22 cellular contexts compared by ENCODE assay signal in the genomic region with DNA sequence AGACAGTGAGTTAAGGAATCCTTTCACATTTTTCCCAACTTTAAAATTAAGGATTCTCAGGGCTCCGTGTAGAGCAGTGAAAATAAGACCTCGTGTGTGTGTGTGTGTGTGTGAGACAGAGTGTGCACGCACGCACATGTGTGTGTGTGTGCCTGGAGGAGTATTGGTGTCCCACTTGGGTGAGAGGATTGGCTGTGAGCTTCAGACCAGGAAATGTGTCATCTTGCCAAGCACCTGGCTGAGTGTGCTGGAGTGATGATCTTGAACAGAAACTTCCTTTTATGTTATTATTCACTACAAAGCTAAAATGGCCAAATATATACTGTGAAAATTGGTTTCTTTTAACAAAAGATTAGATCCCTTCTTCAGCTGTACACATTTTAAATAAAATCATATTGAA. TPM values are rescaled to one million over a fixed set of nuclear protein-coding genes. Genes with fewer than 3 reads are reported as not detected.
DNase-seq lines count a peak whose midpoint lies in the region; ATAC-seq, FAIRE-seq and TF ChIP-seq lines count a peak whose summit lies in the region.
"Had no signal": no experiment of that assay in that cellular context is flagged by ENCODE, and none has a peak within 500 bp of the region (broad histone marks: within the 10 kb centered on the region; RNA-seq: fewer than 3 reads in every experiment).

No MANE protein-coding gene starts in this region.

- CTCF ChIA-PET in GM12878 (lab: Yijun Ruan, JAX) = no interaction called here

- no peaks in the 10 kb centered on the region for H3K36me3 ChIP-seq in GM12878 (ENCODE audit: control insufficient read depth in 2 of 2, insufficient read depth in 2 of 2, low read length in 1 of 2)

- RAD21 ChIA-PET in GM12878 (lab: Charles Lee; ENCODE audit: unreplicated experiment) = no interaction called here

- H3K27me3 ChIP-seq in GM12878 (replicated peaks in 1 of 2; ENCODE audit: control insufficient read depth in 2 of 2, insufficient read depth in 2 of 2, low read length in 1 of 2) (no peaks in the 10 kb centered on the region), foreskin keratinocyte (no peaks in the 10 kb centered on the region)

- WGBS in GM12878 (ENCODE audit: insufficient coverage, insufficient replicate concordance, low lambda C conversion rate, missing lambda C conversion rate) = 21% methylated on average over 4 of the region's 4 CpGs

- SMC1A ChIA-PET in GM12878 (lab: Charles Lee; ENCODE audit: uncharacterized antibody, unreplicated experiment) = no interaction called here

- no peaks in the 10 kb centered on the region for H4K20me1 ChIP-seq in GM12878 (ENCODE audit: control insufficient read depth, insufficient read depth)

- no peak overlapping the region for H3K27ac ChIP-seq in GM12878 (ENCODE audit: control insufficient read depth, insufficient read depth)
- H3K27ac ChIP-seq in foreskin keratinocyte = no peak overlapping the region
- H3K27ac ChIP-seq: 22Rv1, A549, C4-2B, HL-60 had no signal

- H3K9me3 Mint-ChIP-seq in activated T-cell treated with anti-CD3 and anti-CD28 coated beads, Interleukin-2, amount 50 U/mL, for 4 hours = no peaks in the 10 kb centered on the region
- H3K9me3 Mint-ChIP-seq: CD4-positive, alpha-beta T cell; GM23338 had no signal

- TF ChIP-seq RAD21 in GM12878 (IDR thresholded peaks at IDR 0.05; ENCODE audit: insufficient read depth, low read depth, low read length) = no peak

- H3K4me1 Mint-ChIP-seq in activated T-cell treated with anti-CD3 and anti-CD28 coated beads, Interleukin-2, amount 50 U/mL, for 4 hours (ENCODE audit: low read depth) = peaks cover 15% of the 10 kb centered on the region

- TF ChIP-seq POLR2A in GM12878 (IDR thresholded peaks at IDR 0.05; ENCODE audit: low read depth, low read length) = no peak

- ATAC-seq in GM12878 (no peak), foreskin keratinocyte (peak; percentile 70)
- ATAC-seq in activated T-cell treated with anti-CD3 and anti-CD28 coated beads, Interleukin-2, amount 50 U/mL, for 4 hours = no peak
- ATAC-seq: A549, GM23338 had no signal

- H3K4me3 Mint-ChIP-seq in activated T-cell treated with anti-CD3 and anti-CD28 coated beads, Interleukin-2, amount 50 U/mL, for 4 hours = no peak overlapping the region
- H3K4me3 Mint-ChIP-seq: CD4-positive, alpha-beta T cell; GM23338 had no signal

- intact Hi-C loops in GM12878 (cut with micrococcal nuclease; ENCODE audit: unreplicated experiment) = no loop called here

- H3K79me2 ChIP-seq in GM12878 (ENCODE audit: control insufficient read depth, insufficient read depth, low read length) = no peaks in the 10 kb centered on the region

- H3K4me2 ChIP-seq in GM12878 (ENCODE audit: control insufficient read depth, insufficient read depth) = no peak overlapping the region
- H3K4me2 ChIP-seq: A549, GM23338 had no signal

- H3K9ac ChIP-seq in GM12878 (ENCODE audit: control insufficient read depth, insufficient read depth, low read length) = no peak overlapping the region

- H3K4me1 ChIP-seq in GM12878 (ENCODE audit: control insufficient read depth, insufficient read depth, low read length) (peaks cover 3% of the 10 kb centered on the region; the same call in 1 of the 2 replicates), foreskin keratinocyte (peaks cover 12% of the 10 kb centered on the region)
- H3K4me1 ChIP-seq: A549, Caco-2 had no signal

- TF ChIP-seq EP300 in GM12878 (IDR thresholded peaks at IDR 0.05; ENCODE audit: borderline replicate concordance in 1 of 2, control insufficient read depth in 1 of 2, low read depth in 2 of 2, low read length in 2 of 2) = no peak

- H3K4me3 ChIP-seq in GM12865 (ENCODE audit: low read depth, low read length) (no peak overlapping the region), GM12878 (no peak overlapping the region)
- H3K4me3 ChIP-seq: A549, GM23338 had no signal

- BruUV-seq in GM12878 (replicated peaks; lab: Mats Ljungman, UMichigan) = no TSS peak

- DNase-seq in DMS53 (lab: John Stamatoyannopoulos, UW) (peak; percentile 35), DMS53 treated with DMSO at 0.1 percent for 48 hours (lab: John Stamatoyannopoulos, UW; ENCODE audit: unreplicated experiment) (no peak), GM12865 (ENCODE audit: low read depth) (peak; percentile 14), GM12878 (ENCODE audit: low read depth, low spot score) (no peak), foreskin keratinocyte (peak in 1 of 2 donors; percentile 48), NCI-H1105 (lab: John Stamatoyannopoulos, UW) (no peak), iPS-NIHi11 (ENCODE audit: low spot score) (no peak)
- no peak for DNase-seq in activated T-cell treated with anti-CD3 and anti-CD28 coated beads, Interleukin-2, amount 50 U/mL, for 4 hours
- DNase-seq: AML-193; Caco-2; CD4-positive, alpha-beta T cell; DMS79 treated with DMSO at 0.1 percent for 48 hours; GF-D8; HCEC 1CT; IMR-90 had no signal

- no peaks in the 10 kb centered on the region for H3K27me3 Mint-ChIP-seq in activated T-cell treated with anti-CD3 and anti-CD28 coated beads, Interleukin-2, amount 50 U/mL, for 4 hours (ENCODE audit: low read depth)
- H3K27me3 Mint-ChIP-seq: CD4-positive, alpha-beta T cell had no signal

- POLR2A ChIA-PET in GM12878 (lab: Charles Lee) = no interaction called here

- H2AFZ ChIP-seq in GM12878 (ENCODE audit: control insufficient read depth, low read depth, low read length) = no peak overlapping the region
- H2AFZ ChIP-seq: GM23338 had no signal

- H3K36me3 Mint-ChIP-seq in activated T-cell treated with anti-CD3 and anti-CD28 coated beads, Interleukin-2, amount 50 U/mL, for 4 hours (ENCODE audit: insufficient read depth) = no peaks in the 10 kb centered on the region

- no peaks in the 10 kb centered on the region for H3K9me3 ChIP-seq in GM12878 (replicated peaks; ENCODE audit: control insufficient read depth, insufficient read depth, low read length)
- H3K9me3 ChIP-seq: A549, Caco-2 had no signal

- in situ Hi-C loops in GM12878 (cut with MboI) = no loop called here

- TF ChIP-seq CTCF in GM12865 (IDR thresholded peaks at IDR 0.05; ENCODE audit: insufficient read depth, low read depth, low read length, missing control alignments) (no peak), GM12878 (IDR thresholded peaks at IDR 0.05 in 2 of 3, conservative IDR thresholded peaks at IDR 0.05 in 1 of 3; ENCODE audit: control insufficient read depth in 2 of 3, extremely low read depth in 1 of 3, insufficient read depth in 1 of 3, low read depth in 3 of 3, low read length in 3 of 3) (no peak), foreskin keratinocyte (conservative IDR thresholded peaks at IDR 0.05) (no peak)

- peak; percentile 66 for FAIRE-seq in GM12878 (lab: Jason Lieb, UNC)
- FAIRE-seq: A549, H54, HTR-8/SVneo had no signal

TF ChIP-seq in GM12878, 131 proteins besides CTCF, POLR2A, EP300 and RAD21 (continues in another document):
- TF ChIP-seq MAX (IDR thresholded peaks at IDR 0.05; ENCODE audit: low read depth, low read length) (no peak), KDM1A (IDR thresholded peaks at IDR 0.05; ENCODE audit: borderline replicate concordance) (no peak), SMARCA5 (IDR thresholded peaks at IDR 0.05) (no peak), RB1 (IDR thresholded peaks at IDR 0.05; ENCODE audit: borderline replicate concordance) (no peak), ZBED1 (IDR thresholded peaks at IDR 0.05; ENCODE audit: borderline replicate concordance) (no peak), SREBF1 (IDR thresholded peaks at IDR 0.05; ENCODE audit: low read length) (no peak)

RNA-seq across cellular contexts. Expression of gene NTPCR, which starts 35.2 kb away (rescaled TPM):
- total RNA-seq in GM12878 (2013; cell fraction: nucleolus; rRNA removed) = 49.6 and 50.4 TPM in 2 replicates
- total RNA-seq in GM12878 (2014; rRNA removed) (25.4 and 36.3 TPM in 2 replicates), GM12878 (2014; rRNA removed; fragmentation: Illumina TruSeq; extraction: Trizol) (30.6 and 31.5 TPM in 2 replicates), GM12878 (2021) (48.3 and 50.2 TPM in 2 replicates), foreskin keratinocyte (36.3 and 48.3 TPM in 2 replicates)
- 24.9 TPM for polyA plus RNA-seq in GM12878 (2011; ENCODE audit: low read depth)
- polyA plus RNA-seq in GM12878 (2011; rRNA removed) (64.8 and 74.6 TPM in 2 replicates), GM12878 (2014; fragmentation: Illumina TruSeq; extraction: Trizol) (46.8 and 50.6 TPM in 2 replicates), GM12878 (2014; fragmentation: Nextera tagmentation; extraction: Ambion mirVana) (10 to 100 TPM; 77.4 to 84.4 TPM), GM12878 (2014; rRNA removed) (29.6 and 31.2 TPM in 2 replicates), GM12878 (2016; fragmentation: Nextera tagmentation; extraction: Ambion mirVana) (100 to 1,000 TPM; 102 to 109 TPM), foreskin keratinocyte (48.7 and 64.2 TPM in 2 replicates)
- 31.9 and 37.5 TPM in 2 replicates for polyA plus RNA-seq in GM12878 (2011; cell fraction: cytosol; rRNA removed)
- 34.9 and 48.4 TPM in 2 replicates for polyA plus RNA-seq in GM12878 (2011; cell fraction: nucleus; rRNA removed)
- polyA plus RNA-seq in GM12878 (2012) = 36.6 and 47.7 TPM in 2 replicates
- polyA minus RNA-seq in GM12878 (2011; rRNA and poly(A)+ RNA removed) = 26.6 and 28.2 TPM in 2 replicates
- polyA minus RNA-seq in GM12878 (2011; cell fraction: cytosol; rRNA and poly(A)+ RNA removed) = 13.4 and 19.0 TPM in 2 replicates
- 27.7 and 40.9 TPM in 2 replicates for polyA minus RNA-seq in GM12878 (2011; cell fraction: nucleus; rRNA and poly(A)+ RNA removed)
- 10 to 100 TPM; 16.9 to 19.8 (median 18.3) TPM for total RNA-seq in activated T-cell treated with anti-CD3 and anti-CD28 coated beads, Interleukin-2, amount 50 U/mL, for 4 hours

Comparison
In these comparisons a context has a peak if more than half of its experiments do, and no peak if none do; other contexts are left out.
1. DNase-seq: peak in DMS53 (single experiment) and GM12865 (single experiment); none in DMS53 treated with DMSO at 0.1 percent for 48 hours (single experiment), GM12878 (single experiment), NCI-H1105 (single experiment), iPS-NIHi11 (single experiment) and activated T-cell treated with anti-CD3 and anti-CD28 coated beads, Interleukin-2, amount 50 U/mL, for 4 hours (single experiment).